ENCODE assay signal across 8 cellular contexts in the genomic region with DNA sequence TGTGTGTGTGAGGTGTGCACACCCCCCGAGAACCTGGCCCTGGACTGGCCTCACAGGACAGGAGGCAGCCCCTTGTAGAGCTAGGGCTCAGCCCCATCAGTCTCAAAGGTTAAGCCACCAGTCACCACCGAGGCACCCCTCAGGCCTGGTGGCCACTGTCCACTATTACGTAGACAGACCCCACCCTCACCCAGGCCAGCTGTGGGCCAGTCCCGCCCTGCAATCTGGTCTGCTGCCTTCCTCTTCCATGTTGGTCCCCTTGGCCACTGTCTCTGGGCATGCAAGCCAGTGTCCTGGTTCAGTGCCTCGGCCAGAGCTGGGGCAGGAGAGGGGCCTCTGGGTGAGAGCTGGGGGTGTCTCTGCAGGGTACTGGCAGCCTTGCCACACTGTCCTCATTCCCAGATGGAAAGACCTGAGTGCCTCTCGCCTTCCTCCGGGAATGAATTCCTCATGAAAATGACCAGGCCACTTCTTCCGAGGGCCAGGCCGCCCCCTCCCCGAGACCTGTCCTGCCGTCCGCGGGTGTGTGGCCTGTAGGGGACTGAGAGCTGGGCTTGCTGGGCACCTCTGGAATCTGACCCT. TPM values are rescaled to one million over a fixed set of nuclear protein-coding genes. Genes with fewer than 3 reads are reported as not detected.
A peak's percentile ranks its signal among the peaks of the same experiment; 100 is the strongest.
DNase-seq lines count a peak whose midpoint lies in the region; ATAC-seq lines count a peak whose summit lies in the region.

No MANE protein-coding gene starts in this region.

- no peaks in the 10 kb centered on the region for H3K36me3 ChIP-seq in mucosa of stomach (ENCODE audit: control insufficient read depth, insufficient read depth, low read length)

- peaks cover 27% of the 10 kb centered on the region for H3K4me1 Mint-ChIP-seq in stimulated activated naive CD8-positive, alpha-beta T cell treated with anti-CD3 and anti-CD28 coated beads, Interleukin-15, Interleukin-2, amounts not matched to agents 100 ng/mL and 50 ng/mL, for 24 hours (ENCODE audit: low read depth)
- peaks cover 5% of the 10 kb centered on the region for H3K4me1 Mint-ChIP-seq in central memory CD8-positive, alpha-beta T cell

- H3K27ac Mint-ChIP-seq in stimulated activated naive CD8-positive, alpha-beta T cell treated with anti-CD3 and anti-CD28 coated beads, Interleukin-15, Interleukin-2, amounts not matched to agents 100 ng/mL and 50 ng/mL, for 24 hours: peak overlapping the region; percentile 71
- no peak overlapping the region for H3K27ac Mint-ChIP-seq in central memory CD8-positive, alpha-beta T cell (ENCODE audit: low read depth)

- no peaks in the 10 kb centered on the region for H3K9me3 ChIP-seq in mucosa of stomach (ENCODE audit: control insufficient read depth, low read length)

- H3K27me3 ChIP-seq in mucosa of stomach (ENCODE audit: control insufficient read depth, insufficient read depth, low read length): no peaks in the 10 kb centered on the region

- peaks cover 19% of the 10 kb centered on the region for H3K4me1 ChIP-seq in mucosa of stomach (ENCODE audit: control insufficient read depth, insufficient read depth, low read length)

- H3K27me3 Mint-ChIP-seq in stimulated activated naive CD8-positive, alpha-beta T cell treated with anti-CD3 and anti-CD28 coated beads, Interleukin-15, Interleukin-2, amounts not matched to agents 100 ng/mL and 50 ng/mL, for 24 hours: no peaks in the 10 kb centered on the region
- H3K27me3 Mint-ChIP-seq in central memory CD8-positive, alpha-beta T cell: no peaks in the 10 kb centered on the region

- no peak for DNase-seq in stimulated activated naive CD8-positive, alpha-beta T cell treated with anti-CD3 and anti-CD28 coated beads, Interleukin-15, Interleukin-2, amounts not matched to agents 100 U/mL and 50 U/mL, for 24 hours
- no peak for DNase-seq in central memory CD8-positive, alpha-beta T cell (ENCODE audit: low spot score in 2 of 2)
- no peak for DNase-seq in activated CD4-positive, alpha-beta T cell treated with anti-CD3 and anti-CD28 coated beads for 1 hour
- DNase-seq in mucosa of gallbladder (ENCODE audit: low spot score): no peak

- peak overlapping the region; percentile 75 for H3K4me3 Mint-ChIP-seq in stimulated activated naive CD8-positive, alpha-beta T cell treated with anti-CD3 and anti-CD28 coated beads, Interleukin-15, Interleukin-2, amounts not matched to agents 100 ng/mL and 50 ng/mL, for 24 hours
- peak overlapping the region; percentile 77 for H3K4me3 Mint-ChIP-seq in central memory CD8-positive, alpha-beta T cell

- H3K9ac ChIP-seq in mucosa of stomach (ENCODE audit: low read length): peak overlapping the region; percentile 89

- H3K36me3 Mint-ChIP-seq in stimulated activated naive CD8-positive, alpha-beta T cell treated with anti-CD3 and anti-CD28 coated beads, Interleukin-15, Interleukin-2, amounts not matched to agents 100 ng/mL and 50 ng/mL, for 24 hours (ENCODE audit: low read depth): peaks cover 29% of the 10 kb centered on the region
- H3K36me3 Mint-ChIP-seq in central memory CD8-positive, alpha-beta T cell (ENCODE audit: insufficient read depth): peaks cover 15% of the 10 kb centered on the region

- peaks cover 14% of the 10 kb centered on the region for H3K9me3 Mint-ChIP-seq in stimulated activated naive CD8-positive, alpha-beta T cell treated with anti-CD3 and anti-CD28 coated beads, Interleukin-15, Interleukin-2, amounts not matched to agents 100 ng/mL and 50 ng/mL, for 24 hours
- H3K9me3 Mint-ChIP-seq in central memory CD8-positive, alpha-beta T cell: no peaks in the 10 kb centered on the region

- H3K4me3 ChIP-seq in mucosa of stomach (ENCODE audit: low read length): peak overlapping the region; percentile 19

- no peak for ATAC-seq in stimulated activated naive CD8-positive, alpha-beta T cell treated with anti-CD3 and anti-CD28 coated beads, Interleukin-15, Interleukin-2, amounts not matched to agents 100 U/mL and 50 U/mL, for 24 hours
- no peak for ATAC-seq in central memory CD8-positive, alpha-beta T cell (replicated peaks; ENCODE audit: extremely low read depth, poor library complexity, severe bottlenecking)
- ATAC-seq in GM19328 (IDR thresholded peaks at IDR 0.05; ENCODE audit: unreplicated experiment) (no peak), GM19397 (IDR thresholded peaks at IDR 0.05; ENCODE audit: unreplicated experiment) (no peak)

RNA-seq across cellular contexts. Expression of gene TEX22, which starts 0.9 kb away (rescaled TPM):
- total RNA-seq in mucosa of gallbladder: 2.6 TPM

RNA-seq across cellular contexts. Expression of gene MTA1, which starts 22.2 kb away (rescaled TPM):
- 111 TPM for total RNA-seq in mucosa of gallbladder
